Comparison of ENCODE assay signal across 8 cellular contexts in genomic region chr5:32552936-32553335, GRCh38.
"Had no signal": no experiment of that assay in that cellular context is flagged by ENCODE, and none has a peak within 500 bp of the region (broad histone marks: within the 10 kb centered on the region; RNA-seq: fewer than 3 reads in every experiment).

No MANE protein-coding gene starts in this region.

- H3K4me3 ChIP-seq: GM23338, K562 had no signal

- H3K4me2 ChIP-seq: GM23338 had no signal

- ATAC-seq: GM23338, K562 had no signal

- H2AFZ ChIP-seq: GM23338 had no signal

- FAIRE-seq: H1, H54, HTR-8/SVneo, K562 had no signal

- DNase-seq: H9, HCEC 1CT, IMR-90 had no signal
